ENCODE assay signal across 8 cellular contexts in genomic region chr1:171188388-171189266, GRCh38. TPM values are rescaled to one million over a fixed set of nuclear protein-coding genes. Genes with fewer than 3 reads are reported as not detected.
DNase-seq lines count a peak whose midpoint lies in the region; ATAC-seq and TF ChIP-seq lines count a peak whose summit lies in the region.

No MANE protein-coding gene starts in this region.

- H3K79me2 ChIP-seq in DND-41 (ENCODE audit: insufficient read depth, low read length) (no peaks in the 10 kb centered on the region), SK-N-SH (ENCODE audit: insufficient read depth) (no peaks in the 10 kb centered on the region)

- H2AFZ ChIP-seq in DND-41 (ENCODE audit: low read depth, low read length) (no peak overlapping the region), SK-N-SH (ENCODE audit: low read depth) (peak overlapping the region; percentile 48; the same call in 1 of the 2 replicates)

- H3K9me3 ChIP-seq in DND-41 (ENCODE audit: insufficient read depth, low read length, severe bottlenecking), result no peaks in the 10 kb centered on the region
- H3K9me3 ChIP-seq in SK-N-SH, result no peaks in the 10 kb centered on the region

- no peak overlapping the region for H3K9ac ChIP-seq in DND-41 (ENCODE audit: low read depth, low read length)
- H3K9ac ChIP-seq in SK-N-SH, result no peak overlapping the region

- WGBS in SK-N-SH (ENCODE audit: low lambda C conversion rate), result 8% methylated on average over 11 of the region's 11 CpGs

- H3K4me3 ChIP-seq in DND-41 (ENCODE audit: low read depth in 1 of 2, low read length in 2 of 2), result no peak overlapping the region
- H3K4me3 ChIP-seq in SK-N-SH (ENCODE audit: low read depth in 2 of 2, low read length in 1 of 2), result peak overlapping the region in 1 of 2 experiments; percentile 45; a peak in 1 of 4 replicates
- H3K4me3 ChIP-seq in cardiac fibroblast (replicated peaks in 1 of 2; ENCODE audit: low read depth in 2 of 2, low read length in 2 of 2), result peak overlapping the region; percentile 6 to 19

- TF ChIP-seq RAD21 in SK-N-SH (IDR thresholded peaks at IDR 0.05; ENCODE audit: low read length), result peak; percentile 57

- POLR2A ChIA-PET in SK-N-SH (lab: Yijun Ruan, JAX), result no interaction called here

- H4K20me1 ChIP-seq in DND-41 (ENCODE audit: insufficient read depth, low read length) (no peaks in the 10 kb centered on the region), SK-N-SH (ENCODE audit: insufficient read depth) (no peaks in the 10 kb centered on the region)

- H3K27me3 ChIP-seq in DND-41 (ENCODE audit: insufficient read depth, low read length, poor library complexity) (peaks cover 4% of the 10 kb centered on the region), SK-N-SH (ENCODE audit: insufficient read depth) (peaks cover 27% of the 10 kb centered on the region; the same call in 1 of the 2 replicates)

- H3K36me3 ChIP-seq in DND-41 (ENCODE audit: insufficient read depth, low read length), result no peaks in the 10 kb centered on the region
- H3K36me3 ChIP-seq in SK-N-SH (replicated peaks in 1 of 2; ENCODE audit: control insufficient read depth in 1 of 2, insufficient read depth in 2 of 2, low read length in 1 of 2), result no peaks in the 10 kb centered on the region

- no peak for TF ChIP-seq EP300 in SK-N-SH (IDR thresholded peaks at IDR 0.05; ENCODE audit: borderline replicate concordance in 1 of 2, low read depth in 1 of 2, low read length in 1 of 2)

- DNase-seq in DND-41 (peak; percentile 46), Kasumi-1 (lab: John Stamatoyannopoulos, UW) (peak; percentile 61 to 65), SK-N-SH (peak; percentile 47), cardiac fibroblast (ENCODE audit: low read depth in 2 of 2) (peak; percentile 90 to 91), left lobe of liver (ENCODE audit: low spot score) (peak; percentile 57)
- DNase-seq in stimulated activated CD8-positive, alpha-beta memory T cell treated with anti-CD3 and anti-CD28 coated beads, Interleukin-4, amount 100 ng/mL, for 48 hours, result peak; percentile 65

- H3K9me2 ChIP-seq in SK-N-SH, result no peaks in the 10 kb centered on the region

- CTCF ChIA-PET in SK-N-SH (lab: Yijun Ruan, JAX), result interaction anchor here (0.6 to 1.9 kb wide), 9 partner anchors 9 to 107 kb away, joined by 3 to 10 read pairs (median 4); no protein-coding TSS in a partner anchor

- H3K27ac ChIP-seq in DND-41 (ENCODE audit: low read length) (no peak overlapping the region), SK-N-SH (ENCODE audit: low read depth in 2 of 2, low read length in 1 of 2) (no peak overlapping the region)

- ATAC-seq in DND-41 (ENCODE audit: insufficient read depth, low read depth) (peak; percentile 85), GM21360 (IDR thresholded peaks at IDR 0.05; ENCODE audit: unreplicated experiment) (peak; percentile 74), left lobe of liver (peak; percentile 96), GM19324 (IDR thresholded peaks at IDR 0.05; ENCODE audit: low FRiP score, unreplicated experiment) (no peak)

- TF ChIP-seq CTCF in DND-41 (IDR thresholded peaks at IDR 0.05; ENCODE audit: borderline replicate concordance, extremely low read depth, low read length, poor library complexity, severe bottlenecking) (peak; percentile 84), SK-N-SH (IDR thresholded peaks at IDR 0.05) (peak; percentile 88), cardiac fibroblast (IDR thresholded peaks at IDR 0.05; ENCODE audit: low read depth, low read length) (peak; percentile 85)

- H3F3A ChIP-seq in SK-N-SH (replicated peaks; ENCODE audit: insufficient read depth), result no peaks in the 10 kb centered on the region

- H3K4me2 ChIP-seq in DND-41 (ENCODE audit: insufficient read depth, low read length), result no peak overlapping the region
- H3K4me2 ChIP-seq in SK-N-SH, result 0 out of 2 replicates have a peak overlapping the region, but pooled peaks have one; percentile 25

- H3K4me1 ChIP-seq in DND-41 (ENCODE audit: insufficient read depth, low read length), result no peaks in the 10 kb centered on the region
- no peaks in the 10 kb centered on the region for H3K4me1 ChIP-seq in SK-N-SH (ENCODE audit: control insufficient read depth in 1 of 2, insufficient read depth in 2 of 2, low read depth in 1 of 2, low read length in 1 of 2)

TF ChIP-seq in SK-N-SH, 30 proteins besides CTCF, POLR2A, EP300 and RAD21:
- TF ChIP-seq SMC3 (IDR thresholded peaks at IDR 0.05; ENCODE audit: low read depth, low read length) (peak; percentile 44), MXI1 (IDR thresholded peaks at IDR 0.05; ENCODE audit: low read depth, low read length) (no peak)

RNA-seq across cellular contexts. Expression of gene FMO2, which starts 3.5 kb away (rescaled TPM):
- not detected in 2 replicates for polyA plus RNA-seq in SK-N-SH (2012; rRNA removed)
- polyA plus RNA-seq in SK-N-SH (2012; cell fraction: cytosol; rRNA removed), result not detected in 2 replicates
- polyA plus RNA-seq in SK-N-SH (2012; cell fraction: nucleus; rRNA removed), result not detected in 2 replicates
- total RNA-seq in left lobe of liver, result 8.1 TPM

RNA-seq across cellular contexts. Expression of gene FMO1, which starts 59.7 kb away (rescaled TPM):
- not detected in 2 replicates for polyA plus RNA-seq in SK-N-SH (2012; rRNA removed)
- polyA plus RNA-seq in SK-N-SH (2012; cell fraction: cytosol; rRNA removed), result not detected in 2 replicates
- not detected in 2 replicates for polyA plus RNA-seq in SK-N-SH (2012; cell fraction: nucleus; rRNA removed)
- total RNA-seq in left lobe of liver, result not detected

Comparison
In these comparisons a context has a peak if more than half of its experiments do, and no peak if none do; other contexts are left out.
1. H3K4me3 ChIP-seq: peak in cardiac fibroblast (2 of 2); none in DND-41 (0 of 2).
2. Peak in every context shown above with its lines, with median percentiles within 50 percentile points of each other: DNase-seq and CTCF ChIP-seq.